In genomic region chr12:32486158-32486557, GRCh38 we compare ENCODE assay signal across 15 cellular contexts.
A peak's percentile ranks its signal among the peaks of the same experiment; 100 is the strongest.
DNase-seq lines count a peak whose midpoint lies in the region; ATAC-seq, FAIRE-seq and TF ChIP-seq lines count a peak whose summit lies in the region.
"Had no signal": no experiment of that assay in that cellular context is flagged by ENCODE, and none has a peak within 500 bp of the region (broad histone marks: within the 10 kb centered on the region; RNA-seq: fewer than 3 reads in every experiment).

No MANE protein-coding gene starts in this region.

- CTCF ChIA-PET in HepG2 (lab: Yijun Ruan, JAX; ENCODE audit: low intra/inter-chr PET ratio, low total read pairs): no interaction called here

- H3K27ac ChIP-seq in liver (ENCODE audit: low read depth in 1 of 2, low read length in 2 of 2): peak overlapping the region; percentile 30 to 54
- no peak overlapping the region for H3K27ac ChIP-seq in HepG2 (ENCODE audit: extremely low read length, insufficient read depth, low read length)
- H3K27ac ChIP-seq in endodermal cell (ENCODE audit: low read depth, low read length): no peak overlapping the region

- POLR2A ChIA-PET in HepG2 (lab: Yijun Ruan, JAX): no interaction called here

- no peak overlapping the region for H3K4me3 Mint-ChIP-seq in endodermal cell
- no peak overlapping the region for H3K4me3 Mint-ChIP-seq in activated T-helper 1 cell treated with anti-CD3 and anti-CD28 coated beads, Interleukin-12 subunit alpha, Interleukin-12 subunit beta, Interleukin-2, Interleukin-4 antibody, amounts not matched to agents 30 ng/mL and 10 ng/mL and 1 ng/mL, durations not matched to agents 14 hours and 24 hours and 36 hours
- H3K4me3 Mint-ChIP-seq: neural crest cell had no signal

- TF ChIP-seq EP300 in HepG2 (IDR thresholded peaks at IDR 0.05; ENCODE audit: low read depth in 2 of 2, low read length in 2 of 2) (no peak), HepG2 (CRISPR knock-in tag; IDR thresholded peaks at IDR 0.05; ENCODE audit: borderline replicate concordance) (no peak)

- H3K27me3 ChIP-seq in liver (ENCODE audit: control insufficient read depth in 4 of 4, insufficient read depth in 4 of 4, low read length in 3 of 4): no peaks in the 10 kb centered on the region
- no peaks in the 10 kb centered on the region for H3K27me3 ChIP-seq in HepG2 (ENCODE audit: control insufficient read depth in 1 of 2, insufficient read depth in 2 of 2, low read length in 2 of 2)
- no peaks in the 10 kb centered on the region for H3K27me3 ChIP-seq in endodermal cell (ENCODE audit: control insufficient read depth, insufficient read depth, low read length, poor library complexity, severe bottlenecking)
- H3K27me3 ChIP-seq: body of pancreas, transverse colon had no signal

- FAIRE-seq in HepG2 (lab: Jason Lieb, UNC): no peak

- H3K9me3 Mint-ChIP-seq in endodermal cell: no peaks in the 10 kb centered on the region
- H3K9me3 Mint-ChIP-seq in activated T-helper 1 cell treated with anti-CD3 and anti-CD28 coated beads, Interleukin-12 subunit alpha, Interleukin-12 subunit beta, Interleukin-2, Interleukin-4 antibody, amounts not matched to agents 30 ng/mL and 10 ng/mL and 1 ng/mL, durations not matched to agents 14 hours and 24 hours and 36 hours: no peaks in the 10 kb centered on the region
- H3K9me3 Mint-ChIP-seq: neural crest cell had no signal

- H2AFZ ChIP-seq in HepG2 (ENCODE audit: low read length): no peak overlapping the region

- intact Hi-C loops in HepG2 (cut with micrococcal nuclease; ENCODE audit: unreplicated experiment): no loop called here
- intact Hi-C loops in mucosa of descending colon (cut with DNase I, micrococcal nuclease): no loop called here
- intact Hi-C loops in activated T-helper 1 cell treated with anti-CD3 and anti-CD28 coated beads, Interleukin-12 subunit alpha, Interleukin-12 subunit beta, Interleukin-2, Interleukin-4 antibody, amounts not matched to agents 30 ng/mL and 10 ng/mL and 1 ng/mL, durations not matched to agents 14 hours and 24 hours and 36 hours (cut with micrococcal nuclease): no loop called here

- TF ChIP-seq RAD21 in liver (IDR thresholded peaks at IDR 0.05) (no peak), HepG2 (CRISPR knock-in tag; IDR thresholded peaks at IDR 0.05) (no peak)

- in situ Hi-C loops in HepG2 (cut with HindIII; ENCODE audit: extremely low pct_ligation_motif_present, low pct_unique_long_range_greater_than_20kb): no loop called here

- no peak overlapping the region for H3K9ac ChIP-seq in liver (ENCODE audit: low read depth in 1 of 2, low read length in 2 of 2)
- no peak overlapping the region for H3K9ac ChIP-seq in HepG2 (ENCODE audit: insufficient read depth, low read depth, low read length)
- no peak overlapping the region for H3K9ac ChIP-seq in endodermal cell (ENCODE audit: extremely low read depth, low read length, poor library complexity, severe bottlenecking)

- no peaks in the 10 kb centered on the region for H4K20me1 ChIP-seq in HepG2 (ENCODE audit: insufficient read depth, low read length)

- DNase-seq in HepG2 (ENCODE audit: low spot score) (no peak), endodermal cell (no peak), mucosa of descending colon (no peak), NCI-H2081 (lab: John Stamatoyannopoulos, UW) (no peak)
- DNase-seq in activated T-helper 1 cell treated with anti-CD3 and anti-CD28 coated beads, Interleukin-12 subunit alpha, Interleukin-12 subunit beta, Interleukin-2, Interleukin-4 antibody, amounts not matched to agents 30 ng/mL and 10 ng/mL and 1 ng/mL, durations not matched to agents 14 hours and 24 hours and 36 hours (ENCODE audit: low spot score): no peak
- DNase-seq: DMS 273 treated with DMSO at 0.1 percent for 48 hours, NCI-H1105, transverse colon had no signal

- no peak for TF ChIP-seq POLR2A in HepG2 (IDR thresholded peaks at IDR 0.05; ENCODE audit: insufficient read depth in 1 of 2, low read depth in 2 of 2, low read length in 2 of 2)

- 51% methylated on average over 2 of the region's 2 CpGs for WGBS in liver
- 50% methylated on average over 2 of the region's 2 CpGs for WGBS in HepG2 (ENCODE audit: low lambda C conversion rate)
- 82 to 90% methylated on average over 2 of the region's 2 CpGs for WGBS in endodermal cell (ENCODE audit: insufficient coverage in 1 of 2, insufficient read length in 1 of 2), 2 experiments

- ATAC-seq in HepG2: no peak
- peak; percentile 51 for ATAC-seq in mucosa of descending colon
- no peak for ATAC-seq in GM21447 (IDR thresholded peaks at IDR 0.05; ENCODE audit: unreplicated experiment)
- no peak for ATAC-seq in GM18909 (IDR thresholded peaks at IDR 0.05; ENCODE audit: poor library complexity, unreplicated experiment)
- ATAC-seq: body of pancreas, esophagus mucosa, Panc1 had no signal

- no peak overlapping the region for H3K4me3 ChIP-seq in liver (ENCODE audit: low read depth in 1 of 3, low read length in 3 of 3)
- H3K4me3 ChIP-seq in HepG2 (replicated peaks in 1 of 3; ENCODE audit: insufficient read depth in 1 of 3, low read depth in 2 of 3, low read length in 3 of 3): no peak overlapping the region
- H3K4me3 ChIP-seq in endodermal cell (ENCODE audit: low read length): peak overlapping the region; percentile 21
- H3K4me3 ChIP-seq in mucosa of descending colon: no peak overlapping the region
- H3K4me3 ChIP-seq: body of pancreas had no signal

- H3K9me3 ChIP-seq in liver (ENCODE audit: control insufficient read depth in 4 of 4, low read length in 3 of 4) (no peaks in the 10 kb centered on the region), HepG2 (ENCODE audit: low read length) (no peaks in the 10 kb centered on the region), endodermal cell (ENCODE audit: control insufficient read depth, low read length) (no peaks in the 10 kb centered on the region), mucosa of descending colon (no peaks in the 10 kb centered on the region)
- H3K9me3 ChIP-seq: body of pancreas, transverse colon had no signal

- BruUV-seq in HepG2 (replicated peaks; lab: Mats Ljungman, UMichigan): no TSS peak

- H3K4me1 Mint-ChIP-seq in endodermal cell: peaks cover 14% of the 10 kb centered on the region
- peaks cover 4% of the 10 kb centered on the region for H3K4me1 Mint-ChIP-seq in activated T-helper 1 cell treated with anti-CD3 and anti-CD28 coated beads, Interleukin-12 subunit alpha, Interleukin-12 subunit beta, Interleukin-2, Interleukin-4 antibody, amounts not matched to agents 30 ng/mL and 10 ng/mL and 1 ng/mL, durations not matched to agents 14 hours and 24 hours and 36 hours (ENCODE audit: low read depth)

- H3K4me2 ChIP-seq in HepG2 (ENCODE audit: low read depth, low read length): no peak overlapping the region

- no peaks in the 10 kb centered on the region for H3K27me3 Mint-ChIP-seq in endodermal cell (ENCODE audit: insufficient read depth)
- H3K27me3 Mint-ChIP-seq in activated T-helper 1 cell treated with anti-CD3 and anti-CD28 coated beads, Interleukin-12 subunit alpha, Interleukin-12 subunit beta, Interleukin-2, Interleukin-4 antibody, amounts not matched to agents 30 ng/mL and 10 ng/mL and 1 ng/mL, durations not matched to agents 14 hours and 24 hours and 36 hours (ENCODE audit: insufficient read depth): peaks cover 10% of the 10 kb centered on the region

- H3K4me1 ChIP-seq in liver (ENCODE audit: control insufficient read depth in 4 of 4, insufficient read depth in 4 of 4, low read length in 3 of 4) (peaks cover 0 to 3% (median 1%) of the 10 kb centered on the region in 4 donors), HepG2 (ENCODE audit: insufficient read depth, low read length) (no peaks in the 10 kb centered on the region), endodermal cell (ENCODE audit: control insufficient read depth, insufficient read depth, low read length) (peaks cover 4% of the 10 kb centered on the region), mucosa of descending colon (ENCODE audit: low read depth) (peaks cover under 1% of the 10 kb centered on the region)

- TF ChIP-seq CTCF in liver (IDR thresholded peaks at IDR 0.05; ENCODE audit: low read depth, low read length, missing input control) (no peak), HepG2 (CRISPR knock-in tag; IDR thresholded peaks at IDR 0.05) (no peak), endodermal cell (conservative IDR thresholded peaks at IDR 0.05) (no peak), mucosa of descending colon (IDR thresholded peaks at IDR 0.05) (no peak)

- no peaks in the 10 kb centered on the region for H3K79me2 ChIP-seq in HepG2 (ENCODE audit: insufficient read depth, low read length)

- H3K27ac Mint-ChIP-seq in endodermal cell: peak overlapping the region; percentile 3
- no peak overlapping the region for H3K27ac Mint-ChIP-seq in activated T-helper 1 cell treated with anti-CD3 and anti-CD28 coated beads, Interleukin-12 subunit alpha, Interleukin-12 subunit beta, Interleukin-2, Interleukin-4 antibody, amounts not matched to agents 30 ng/mL and 10 ng/mL and 1 ng/mL, durations not matched to agents 14 hours and 24 hours and 36 hours

- peaks cover 29% of the 10 kb centered on the region for H3K36me3 Mint-ChIP-seq in endodermal cell (ENCODE audit: low read depth)
- no peaks in the 10 kb centered on the region for H3K36me3 Mint-ChIP-seq in activated T-helper 1 cell treated with anti-CD3 and anti-CD28 coated beads, Interleukin-12 subunit alpha, Interleukin-12 subunit beta, Interleukin-2, Interleukin-4 antibody, amounts not matched to agents 30 ng/mL and 10 ng/mL and 1 ng/mL, durations not matched to agents 14 hours and 24 hours and 36 hours (ENCODE audit: low read depth)

- no peaks in the 10 kb centered on the region for H3K36me3 ChIP-seq in liver (ENCODE audit: control insufficient read depth in 4 of 4, insufficient read depth in 3 of 4, low read depth in 1 of 4, low read length in 3 of 4)
- H3K36me3 ChIP-seq in HepG2 (replicated peaks in 1 of 2; ENCODE audit: control insufficient read depth in 1 of 2, insufficient read depth in 2 of 2, low read length in 2 of 2): no peaks in the 10 kb centered on the region
- peaks cover 8% of the 10 kb centered on the region for H3K36me3 ChIP-seq in endodermal cell (ENCODE audit: control insufficient read depth, insufficient read depth, low read length)
- no peaks in the 10 kb centered on the region for H3K36me3 ChIP-seq in mucosa of descending colon (ENCODE audit: low read depth)
- H3K36me3 ChIP-seq: transverse colon had no signal

TF ChIP-seq in liver, 16 proteins besides CTCF, POLR2A, EP300 and RAD21 (continues in another document):
- no peak for TF ChIP-seq JUND (IDR thresholded peaks at IDR 0.05)
- TF ChIP-seq NR2F2 (IDR thresholded peaks at IDR 0.05): no peak
- no peak for TF ChIP-seq EGR1 (IDR thresholded peaks at IDR 0.05; ENCODE audit: low read depth in 2 of 2)
- TF ChIP-seq MAX (IDR thresholded peaks at IDR 0.05): no peak

TF ChIP-seq in HepG2, 621 proteins besides CTCF, POLR2A, EP300 and RAD21:
- TF ChIP-seq ADNP (CRISPR knock-in tag; IDR thresholded peaks at IDR 0.05) (no peak), HHEX (CRISPR knock-in tag; IDR thresholded peaks at IDR 0.05) (no peak), ZNF33B (CRISPR knock-in tag; IDR thresholded peaks at IDR 0.05) (no peak), POLR2AphosphoS2 (IDR thresholded peaks at IDR 0.05; ENCODE audit: low read depth, low read length) (no peak), ZBTB20 (CRISPR knock-in tag; IDR thresholded peaks at IDR 0.05; ENCODE audit: borderline replicate concordance, low read depth) (no peak)

Comparison
In these comparisons a context has a peak if more than half of its experiments do, and no peak if none do; other contexts are left out.
1. H3K27ac ChIP-seq: peak in liver (2 of 2); none in HepG2 (single experiment) and endodermal cell (single experiment).